ENCODE assay signal across 17 cellular contexts in the genomic region with DNA sequence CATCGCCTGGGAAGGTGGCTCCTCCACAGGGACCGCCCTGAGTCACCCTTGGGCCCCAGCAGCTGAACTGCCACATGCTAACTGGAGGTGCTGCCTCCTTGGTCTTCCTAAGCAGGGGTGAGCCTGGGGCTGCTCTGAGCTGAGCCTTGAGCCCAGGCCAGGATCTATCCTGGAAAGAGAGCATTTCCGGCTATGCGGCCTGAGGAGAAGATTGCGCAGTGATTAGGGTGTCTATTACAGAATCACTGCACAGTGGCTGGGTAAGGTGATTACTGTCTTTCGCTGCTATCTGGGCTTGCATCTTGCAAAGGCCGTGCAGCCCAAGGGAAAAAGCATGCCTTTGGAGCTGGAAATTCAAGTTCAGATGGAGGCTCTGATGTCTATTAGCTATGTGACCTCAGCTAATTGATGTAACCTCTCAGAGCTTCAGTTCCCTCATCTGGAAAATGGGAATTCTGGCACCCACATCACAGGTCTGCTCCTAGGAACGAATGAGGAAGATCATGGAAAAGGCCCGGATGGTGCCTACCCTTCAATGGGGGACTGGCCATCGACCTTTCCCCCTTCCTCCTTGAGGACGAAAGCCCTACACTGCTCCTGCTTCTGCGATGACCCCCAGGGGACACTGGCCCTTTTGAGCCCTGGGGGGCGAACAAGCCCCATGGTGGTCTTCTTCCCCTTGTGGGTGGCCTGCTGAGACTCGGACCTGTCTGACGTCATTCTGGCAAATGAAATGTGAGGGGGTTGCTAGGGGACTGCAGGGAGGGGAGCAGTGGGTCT. TPM values are rescaled to one million over a fixed set of nuclear protein-coding genes. Genes with fewer than 3 reads are reported as not detected.
"Had no signal": no experiment of that assay in that cellular context is flagged by ENCODE, and none has a peak within 500 bp of the region (broad histone marks: within the 10 kb centered on the region; RNA-seq: fewer than 3 reads in every experiment).

No MANE protein-coding gene starts in this region.

- H3K36me3 Mint-ChIP-seq: naive thymus-derived CD8-positive, alpha-beta T cell; stimulated activated memory B cell treated with anti-CD40 and anti-IgM and Interleukin-4, amounts not matched to agents 10 μg/mL and 1 μg/mL and 100 μg/mL, for 72 hours had no signal

- DNase-seq: activated CD4-positive, alpha-beta T cell treated with anti-CD3 and anti-CD28 coated beads for 1 hour; activated CD4-positive, alpha-beta T cell treated with anti-CD3 and anti-CD28 coated beads, Interleukin-2, amount 50 U/mL, for 4 hours; activated naive CD4-positive, alpha-beta T cell; activated T-cell treated with anti-CD3 and anti-CD28 coated beads for 4 hours; aorta; dorsolateral prefrontal cortex; endodermal cell; hippocampal formation; kidney; left lung; mucosa of descending colon; naive thymus-derived CD8-positive, alpha-beta T cell; occipital lobe; SJCRH30; substantia nigra; upper lobe of left lung had no signal

- H3K27ac Mint-ChIP-seq: endodermal cell; stimulated activated memory B cell treated with anti-CD40 and anti-IgM and Interleukin-4, amounts not matched to agents 10 μg/mL and 1 μg/mL and 100 μg/mL, for 72 hours had no signal

- H3K4me3 Mint-ChIP-seq: endodermal cell; naive thymus-derived CD8-positive, alpha-beta T cell; stimulated activated memory B cell treated with anti-CD40 and anti-IgM and Interleukin-4, amounts not matched to agents 10 μg/mL and 1 μg/mL and 100 μg/mL, for 72 hours had no signal

- H3K4me1 Mint-ChIP-seq: endodermal cell; naive thymus-derived CD8-positive, alpha-beta T cell; stimulated activated memory B cell treated with anti-CD40 and anti-IgM and Interleukin-4, amounts not matched to agents 10 μg/mL and 1 μg/mL and 100 μg/mL, for 72 hours had no signal

- ATAC-seq: left lung; naive thymus-derived CD8-positive, alpha-beta T cell; stimulated activated memory B cell treated with anti-CD40 and anti-IgM and Interleukin-4, amounts not matched to agents 10 μg/mL and 1 μg/mL and 100 μg/mL, for 72 hours had no signal

- H3K36me3 ChIP-seq: left lung, SJCRH30 had no signal

- H3K27me3 ChIP-seq: dorsolateral prefrontal cortex, left lung, SJCRH30, upper lobe of left lung had no signal

- H3K27me3 Mint-ChIP-seq: stimulated activated memory B cell treated with anti-CD40 and anti-IgM and Interleukin-4, amounts not matched to agents 10 μg/mL and 1 μg/mL and 100 μg/mL, for 72 hours had no signal

- H3K9me3 Mint-ChIP-seq: endodermal cell; naive thymus-derived CD8-positive, alpha-beta T cell; stimulated activated memory B cell treated with anti-CD40 and anti-IgM and Interleukin-4, amounts not matched to agents 10 μg/mL and 1 μg/mL and 100 μg/mL, for 72 hours had no signal

- H3K4me3 ChIP-seq: dorsolateral prefrontal cortex, left lung, mucosa of descending colon, SJCRH30, upper lobe of left lung had no signal

- H3K4me1 ChIP-seq: left lung, SJCRH30 had no signal

- H3K27ac ChIP-seq: dorsolateral prefrontal cortex, left lung, SJCRH30, upper lobe of left lung had no signal

- H3K9me3 ChIP-seq: left lung, mucosa of descending colon, SJCRH30, upper lobe of left lung had no signal

RNA-seq across cellular contexts. Expression of gene GPR161, which starts 38.0 kb away (rescaled TPM):
- polyA plus RNA-seq: naive thymus-derived CD8-positive, alpha-beta T cell had no signal
